Comparison of ENCODE assay signal across 24 cellular contexts in genomic region chr13:102905905-102906304, GRCh38.
A peak's percentile ranks its signal among the peaks of the same experiment; 100 is the strongest.
DNase-seq lines count a peak whose midpoint lies in the region; ATAC-seq and TF ChIP-seq lines count a peak whose summit lies in the region.
"Had no signal": no experiment of that assay in that cellular context is flagged by ENCODE, and none has a peak within 500 bp of the region (broad histone marks: within the 10 kb centered on the region; RNA-seq: fewer than 3 reads in every experiment).

No MANE protein-coding gene starts in this region.

- intact Hi-C loops in adrenal gland (cut with DNase I), result no loop called here

- 48 to 93% (median 87%) methylated on average over 2 of the region's 2 CpGs for WGBS in adrenal gland, 4 donors

- H3K27ac ChIP-seq in RWPE2 (ENCODE audit: poor library complexity, severe bottlenecking), result peak overlapping the region; percentile 99
- H3K27ac ChIP-seq in adrenal gland, result no peak overlapping the region

- TF ChIP-seq RAD21 in Ishikawa (IDR thresholded peaks at IDR 0.05; ENCODE audit: low read depth), result no peak

- H3K4me3 ChIP-seq in RWPE2 (ENCODE audit: severe bottlenecking), result no peak overlapping the region
- H3K4me3 ChIP-seq in adrenal gland, result no peak overlapping the region

- H3K36me3 ChIP-seq in RWPE2 (ENCODE audit: low read depth) (no peaks in the 10 kb centered on the region), adrenal gland (replicated peaks in 1 of 2) (no peaks in the 10 kb centered on the region)

- no peak for ATAC-seq in RWPE2 (ENCODE audit: low read depth)
- ATAC-seq: CD8-positive, alpha-beta T cell; PC-3; T-helper 17 cell had no signal

- H3K9me3 ChIP-seq in RWPE2 (ENCODE audit: severe bottlenecking) (no peaks in the 10 kb centered on the region), adrenal gland (replicated peaks in 1 of 3) (no peaks in the 10 kb centered on the region)

- no peak for TF ChIP-seq EP300 in Ishikawa (IDR thresholded peaks at IDR 0.05; ENCODE audit: borderline replicate concordance)

- no peak for TF ChIP-seq POLR2A in adrenal gland (IDR thresholded peaks at IDR 0.05)

- H3K4me1 ChIP-seq in RWPE2 (ENCODE audit: insufficient read depth, poor library complexity, severe bottlenecking) (peaks cover 39% of the 10 kb centered on the region), adrenal gland (replicated peaks in 1 of 2) (no peaks in the 10 kb centered on the region)

- DNase-seq in NCI-H1417 (lab: John Stamatoyannopoulos, UW) (peak in 2 of 3 experiments; percentile 63 to 84), NCI-H1417 treated with DMSO at 0.1 percent for 48 hours (lab: John Stamatoyannopoulos, UW) (no peak), RWPE2 (ENCODE audit: low spot score) (no peak), renal cortical epithelial cell (ENCODE audit: low read depth) (peak; percentile 35), adrenal gland (no peak), activated gamma-delta T cell treated with Interleukin-2 at 50 U/mL for 16 hours (no peak)
- DNase-seq: 8988T; AML-193; C1 segment of cervical spinal cord; CD8-positive, alpha-beta T cell; EL; GF-D8; IMR-90; Karpas-422; MV-4-11; NCI-H1436; NCI-H187 treated with DMSO at 0.1 percent for 48 hours; NCI-H510A; NCI-H774; PC-3; SHP77; SW 1271; T-helper 17 cell had no signal

- TF ChIP-seq CTCF in RWPE2 (IDR thresholded peaks at IDR 0.05; ENCODE audit: poor library complexity, severe bottlenecking) (no peak), adrenal gland (IDR thresholded peaks at IDR 0.05) (no peak)

- H3K27me3 ChIP-seq in RWPE2 (ENCODE audit: insufficient read depth, poor library complexity, severe bottlenecking) (no peaks in the 10 kb centered on the region), adrenal gland (peaks cover 4% of the 10 kb centered on the region)

TF ChIP-seq in Ishikawa, 13 proteins besides CTCF, POLR2A, EP300 and RAD21:
- TF ChIP-seq NFIC (IDR thresholded peaks at IDR 0.05) (peak; percentile 25), CREB1 (IDR thresholded peaks at IDR 0.05; ENCODE audit: low read depth) (no peak)

Comparison
In these comparisons a context has a peak if more than half of its experiments do, and no peak if none do; other contexts are left out.
1. DNase-seq: peak in NCI-H1417 (2 of 3) and renal cortical epithelial cell (single experiment); none in NCI-H1417 treated with DMSO at 0.1 percent for 48 hours (single experiment), RWPE2 (single experiment), adrenal gland (0 of 7) and activated gamma-delta T cell treated with Interleukin-2 at 50 U/mL for 16 hours (single experiment).